ENCODE assay signal across 11 cellular contexts in the genomic region with DNA sequence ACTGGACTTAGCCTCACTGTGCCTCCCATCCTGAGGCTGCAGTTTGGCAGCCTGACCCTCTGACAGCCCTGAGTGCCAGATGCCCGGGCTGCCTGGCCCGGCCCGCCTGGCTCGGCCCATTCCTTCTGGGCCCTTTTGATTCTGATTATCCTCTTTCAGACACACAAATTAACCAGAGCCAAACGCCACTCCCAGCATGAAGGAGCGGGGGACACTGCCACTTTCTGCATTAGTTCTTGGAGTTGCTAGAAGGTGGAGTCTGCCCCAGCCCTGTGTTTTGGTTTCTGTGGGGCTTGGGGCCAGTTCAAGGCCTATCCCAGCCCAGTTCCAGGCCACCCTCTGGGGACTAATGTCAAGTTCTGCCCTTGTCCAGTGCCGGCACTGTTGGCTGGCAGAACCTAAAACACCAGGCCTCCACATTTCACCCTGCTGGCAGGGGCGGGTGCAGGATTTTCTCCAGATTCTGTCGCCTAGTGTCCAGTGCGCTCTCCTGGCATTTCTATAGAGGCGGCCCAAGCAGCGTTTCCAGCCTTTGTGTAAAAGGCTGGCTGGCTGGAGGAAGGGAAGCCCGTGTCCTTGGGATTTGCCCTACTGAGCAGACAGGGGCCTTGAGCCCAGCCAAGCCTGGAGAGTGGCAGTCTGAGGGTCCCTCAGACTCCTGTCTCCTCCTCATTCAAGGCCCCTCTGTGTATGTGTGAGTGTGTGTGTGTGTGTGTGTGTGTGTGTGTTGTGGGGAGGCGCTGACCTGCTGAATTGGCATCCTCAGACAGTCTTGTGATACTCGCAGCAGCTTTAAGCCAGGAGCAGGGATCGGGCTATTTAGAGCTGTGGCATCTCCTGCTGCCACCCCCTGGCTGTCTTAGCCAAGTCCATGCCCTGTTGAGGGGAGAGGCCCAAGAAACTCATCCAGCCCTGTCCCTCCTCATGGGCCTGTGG. TPM values are rescaled to one million over a fixed set of nuclear protein-coding genes. Genes with fewer than 3 reads are reported as not detected.
A peak's percentile ranks its signal among the peaks of the same experiment; 100 is the strongest.
DNase-seq lines count a peak whose midpoint lies in the region; ATAC-seq and TF ChIP-seq lines count a peak whose summit lies in the region.
"Had no signal": no experiment of that assay in that cellular context is flagged by ENCODE, and none has a peak within 500 bp of the region (broad histone marks: within the 10 kb centered on the region; RNA-seq: fewer than 3 reads in every experiment).

No MANE protein-coding gene starts in this region.

- H3K9me3 ChIP-seq in HEK293 (ENCODE audit: control insufficient read depth, insufficient read depth, low read depth, low read length): no peaks in the 10 kb centered on the region
- H3K9me3 ChIP-seq in left lung: no peaks in the 10 kb centered on the region
- no peaks in the 10 kb centered on the region for H3K9me3 ChIP-seq in subcutaneous abdominal adipose tissue (ENCODE audit: control insufficient read depth in 5 of 5, low read length in 5 of 5)
- H3K9me3 ChIP-seq in colonic mucosa: no peaks in the 10 kb centered on the region

- TF ChIP-seq CTCF in HEK293 (tag by site-specific recombination; IDR thresholded peaks at IDR 0.05) (peak; percentile 10; the same call in 1 of the 2 replicates), chondrocyte (IDR thresholded peaks at IDR 0.05) (peak; percentile 27), left lung (IDR thresholded peaks at IDR 0.05) (no peak), colonic mucosa (IDR thresholded peaks at IDR 0.05) (no peak)

- no peak overlapping the region for H3K4me3 Mint-ChIP-seq in chondrocyte (ENCODE audit: unreplicated experiment)
- H3K4me3 Mint-ChIP-seq: activated CD8-positive, alpha-beta memory T cell treated with anti-CD3 and anti-CD28 coated beads, Interleukin-2, amount 10 ng/mL, durations not matched to agents 7 days and 5 days had no signal

- H3K27me3 Mint-ChIP-seq in chondrocyte (ENCODE audit: low read depth): no peaks in the 10 kb centered on the region
- H3K27me3 Mint-ChIP-seq: activated CD8-positive, alpha-beta memory T cell treated with anti-CD3 and anti-CD28 coated beads, Interleukin-2, amount 10 ng/mL, durations not matched to agents 7 days and 5 days had no signal

- ATAC-seq in left lung (peak; percentile 13), GM18519 (IDR thresholded peaks at IDR 0.05; ENCODE audit: low FRiP score, unreplicated experiment) (no peak), GM18502 (IDR thresholded peaks at IDR 0.05; ENCODE audit: poor library complexity, unreplicated experiment) (no peak)
- ATAC-seq in activated CD4-positive, CD25-positive, alpha-beta regulatory T cell treated with anti-CD3 and anti-CD28 coated beads, Interleukin-2, amount 50 U/mL, for 24 hours: no peak
- ATAC-seq: activated CD8-positive, alpha-beta memory T cell treated with anti-CD3 and anti-CD28 coated beads, Interleukin-2, amount 10 ng/mL, durations not matched to agents 7 days and 5 days had no signal

- H3K27ac ChIP-seq in HEK293 (ENCODE audit: extremely low read depth, low read depth, low read length): no peak overlapping the region
- no peak overlapping the region for H3K27ac ChIP-seq in left lung
- peak overlapping the region; percentile 75 for H3K27ac ChIP-seq in subcutaneous abdominal adipose tissue (ENCODE audit: low read depth, low read length)
- no peak overlapping the region for H3K27ac ChIP-seq in colonic mucosa

- CTCF ChIA-PET in HEK293 (lab: Yijun Ruan, JAX): interaction anchor here (1.8 kb wide), 1 partner anchor 25 kb away, joined by 9 read pairs; the partner anchor contains the start of gene ACBD4

- peaks cover 6% of the 10 kb centered on the region for H3K36me3 Mint-ChIP-seq in chondrocyte (ENCODE audit: low read depth)
- H3K36me3 Mint-ChIP-seq: activated CD8-positive, alpha-beta memory T cell treated with anti-CD3 and anti-CD28 coated beads, Interleukin-2, amount 10 ng/mL, durations not matched to agents 7 days and 5 days had no signal

- POLR2A ChIA-PET in HEK293 (lab: Yijun Ruan, JAX): interaction anchor here (1.5 kb wide), 1 partner anchor 17 kb away, joined by 4 read pairs; no protein-coding TSS in a partner anchor

- H3K9me3 Mint-ChIP-seq in chondrocyte (ENCODE audit: low read depth): no peaks in the 10 kb centered on the region

- H3K4me1 Mint-ChIP-seq in chondrocyte (ENCODE audit: low read depth): peaks cover 11% of the 10 kb centered on the region
- H3K4me1 Mint-ChIP-seq: activated CD8-positive, alpha-beta memory T cell treated with anti-CD3 and anti-CD28 coated beads, Interleukin-2, amount 10 ng/mL, durations not matched to agents 7 days and 5 days had no signal

- H3K36me3 ChIP-seq in HEK293 (ENCODE audit: control insufficient read depth in 2 of 2, insufficient read depth in 1 of 2, low read length in 2 of 2): peaks cover 3 to 67% of the 10 kb centered on the region in 2 experiments; a peak in 2 of 3 replicates
- H3K36me3 ChIP-seq in left lung: peaks cover 0 to 40% of the 10 kb centered on the region in 2 donors
- peaks cover 0 to 71% (median 57%) of the 10 kb centered on the region in 5 donors for H3K36me3 ChIP-seq in subcutaneous abdominal adipose tissue (ENCODE audit: control insufficient read depth in 5 of 5, insufficient read depth in 5 of 5, low read length in 5 of 5)
- H3K36me3 ChIP-seq in colonic mucosa: no peaks in the 10 kb centered on the region

- DNase-seq in chondrocyte (ENCODE audit: low spot score): no peak
- no peak for DNase-seq in left lung
- no peak for DNase-seq in colonic mucosa
- DNase-seq: activated CD8-positive, alpha-beta memory T cell treated with anti-CD3 and anti-CD28 coated beads, Interleukin-2, amount 10 ng/mL, durations not matched to agents 7 days and 5 days; NCI-H2081 treated with DMSO at 0.1 percent for 48 hours; SHP77 had no signal

- no peaks in the 10 kb centered on the region for H3K4me1 ChIP-seq in HEK293 (ENCODE audit: control insufficient read depth, insufficient read depth, low read length)
- H3K4me1 ChIP-seq in left lung: no peaks in the 10 kb centered on the region
- H3K4me1 ChIP-seq in subcutaneous abdominal adipose tissue (ENCODE audit: control insufficient read depth in 5 of 5, insufficient read depth in 5 of 5, low read length in 5 of 5): peaks cover 0 to 43% (median 32%) of the 10 kb centered on the region in 5 donors
- no peaks in the 10 kb centered on the region for H3K4me1 ChIP-seq in colonic mucosa

- H3K27ac Mint-ChIP-seq in chondrocyte (ENCODE audit: unreplicated experiment): peak overlapping the region; percentile 43
- H3K27ac Mint-ChIP-seq: activated CD8-positive, alpha-beta memory T cell treated with anti-CD3 and anti-CD28 coated beads, Interleukin-2, amount 10 ng/mL, durations not matched to agents 7 days and 5 days had no signal

- peak overlapping the region in 1 of 5 donors; percentile 28 for H3K9ac ChIP-seq in subcutaneous abdominal adipose tissue (ENCODE audit: low read length in 5 of 5)
- no peak overlapping the region for H3K9ac ChIP-seq in colonic mucosa (ENCODE audit: low read depth in 2 of 2, low read length in 2 of 2)

- H3K27me3 ChIP-seq in left lung (no peaks in the 10 kb centered on the region), subcutaneous abdominal adipose tissue (ENCODE audit: control insufficient read depth in 5 of 5, insufficient read depth in 4 of 5, low read length in 5 of 5) (no peaks in the 10 kb centered on the region), colonic mucosa (no peaks in the 10 kb centered on the region)

- no peak overlapping the region for H3K4me3 ChIP-seq in HEK293 (ENCODE audit: low read depth, low read length)
- no peak overlapping the region for H3K4me3 ChIP-seq in left lung
- H3K4me3 ChIP-seq in subcutaneous abdominal adipose tissue (ENCODE audit: low read depth in 1 of 5, low read length in 5 of 5): peak overlapping the region in 1 of 5 donors; percentile 26
- H3K4me3 ChIP-seq in colonic mucosa: no peak overlapping the region

- intact Hi-C loops in left lung (cut with DNase I) (no loop called here), colonic mucosa (cut with DNase I) (no loop called here)

TF ChIP-seq in HEK293, 187 proteins besides CTCF, POLR2A, EP300 and RAD21 (continues in another document):
- no peak for TF ChIP-seq YY1 (tag by site-specific recombination; IDR thresholded peaks at IDR 0.05)
- 0 out of 2 replicates have a peak, but pooled peaks have one; percentile 18 for TF ChIP-seq PRDM10 (tag by site-specific recombination; IDR thresholded peaks at IDR 0.05)

RNA-seq across cellular contexts. Expression of gene PLCD3, which starts 21.4 kb away (rescaled TPM):
- 123 to 135 TPM (median 128 TPM) in 3 replicates for total RNA-seq in chondrocyte
- total RNA-seq in left lung: 10 to 100 TPM; 41.0 to 49.1 TPM
- 100 to 1,000 TPM; 300 to 312 TPM for total RNA-seq in colonic mucosa

RNA-seq across cellular contexts. Expression of gene ACBD4, which starts 24.5 kb away (rescaled TPM):
- total RNA-seq in chondrocyte: 4.7 to 6.8 TPM (median 5.6 TPM) in 3 replicates
- total RNA-seq in left lung: 10 to 100 TPM; 10.6 to 15.7 TPM
- total RNA-seq in colonic mucosa: 10 to 100 TPM; 13.0 to 16.6 TPM

RNA-seq across cellular contexts. Expression of gene HEXIM1, which starts 37.3 kb away (rescaled TPM):
- total RNA-seq in chondrocyte (35.9 to 41.0 TPM (median 36.4 TPM) in 3 replicates), left lung (10 to 100 TPM; 27.3 to 34.6 TPM), colonic mucosa (10 to 100 TPM; 37.0 to 38.4 TPM)

RNA-seq across cellular contexts. Expression of gene NMT1, which starts 49.8 kb away (rescaled TPM):
- total RNA-seq in chondrocyte (89.0 to 103 TPM (median 91.4 TPM) in 3 replicates), left lung (100 to 1,000 TPM; 123 to 129 TPM), colonic mucosa (100 to 1,000 TPM in 1 of 2 donors, 10 to 100 TPM in 1; 68.0 to 127 TPM)

RNA-seq across cellular contexts. Expression of gene HEXIM2, which starts 50.7 kb away (rescaled TPM):
- total RNA-seq in chondrocyte (3.7 to 7.9 TPM (median 6.4 TPM) in 3 replicates), left lung (1 to 10 TPM; 5.4 to 6.0 TPM), colonic mucosa (1 to 10 TPM; 7.2 to 8.1 TPM)

Comparison
In these comparisons a context has a peak if more than half of its experiments do, and no peak if none do; other contexts are left out.
1. CTCF ChIP-seq: peak in HEK293 (single experiment) and chondrocyte (single experiment); none in left lung (0 of 2) and colonic mucosa (single experiment).